2 cellular contexts compared by ENCODE assay signal in genomic region chr3:171277456-171278406, GRCh38.
TF ChIP-seq lines count a peak whose summit lies in the region.

No MANE protein-coding gene starts in this region.

TF ChIP-seq in IMR-90, 13 proteins besides CTCF, POLR2A, EP300 and RAD21:
- TF ChIP-seq BHLHE40 (IDR thresholded peaks at IDR 0.05; ENCODE audit: low read depth, low read length): no peak
- TF ChIP-seq USF2 (IDR thresholded peaks at IDR 0.05; ENCODE audit: low read depth, low read length): no peak
- 0 out of 2 replicates have a peak, but pooled peaks have one; percentile 30 for TF ChIP-seq CEBPB (IDR thresholded peaks at IDR 0.05; ENCODE audit: low read depth, low read length)
TF ChIP-seq in IMR-90: peak in this region for 1.

TF ChIP-seq in GM12878, 131 proteins besides CTCF, POLR2A, EP300 and RAD21:
- TF ChIP-seq YY1 (IDR thresholded peaks at IDR 0.05; ENCODE audit: low read depth, low read length) (0 out of 2 replicates have a peak, but pooled peaks have one; percentile 12), ZNF384 (IDR thresholded peaks at IDR 0.05; ENCODE audit: borderline replicate concordance, low read depth, low read length) (no peak)
TF ChIP-seq in GM12878: peak in this region for 1.
